ENCODE assay signal across 7 cellular contexts in genomic region chr1:233240839-233241682, GRCh38. TPM values are rescaled to one million over a fixed set of nuclear protein-coding genes. Genes with fewer than 3 reads are reported as not detected.
DNase-seq lines count a peak whose midpoint lies in the region; ATAC-seq, FAIRE-seq and TF ChIP-seq lines count a peak whose summit lies in the region.

No MANE protein-coding gene starts in this region.

- no peaks in the 10 kb centered on the region for H3K9me2 ChIP-seq in OCI-LY7 (ENCODE audit: insufficient read depth, low read length)

- FAIRE-seq in urothelium cell line (lab: Jason Lieb, UNC): no peak

- no peaks in the 10 kb centered on the region for H3K79me2 ChIP-seq in OCI-LY7 (ENCODE audit: insufficient read depth, low read depth, low read length)

- H2AFZ ChIP-seq in OCI-LY7 (ENCODE audit: low read length): no peak overlapping the region

- intact Hi-C loops in OCI-LY7 (cut with micrococcal nuclease; ENCODE audit: unreplicated experiment) (loop anchor here (5.0 kb wide), 1 partner anchor 604 kb away; no protein-coding TSS in a partner anchor), lower lobe of right lung (cut with DNase I) (no loop called here)

- ATAC-seq in lower lobe of right lung (peak; percentile 89 to 90), HG02970 (IDR thresholded peaks at IDR 0.05; ENCODE audit: low FRiP score, unreplicated experiment) (no peak)

- no peak overlapping the region for H3K4me3 ChIP-seq in H7 (ENCODE audit: insufficient read depth, low read depth, low read length)
- no peak overlapping the region for H3K4me3 ChIP-seq in OCI-LY7 (ENCODE audit: low read depth, low read length, poor library complexity, severe bottlenecking)
- no peak overlapping the region for H3K4me3 ChIP-seq in lower lobe of right lung

- no peaks in the 10 kb centered on the region for H3K9me3 ChIP-seq in OCI-LY7 (ENCODE audit: low read length)
- H3K9me3 ChIP-seq in lower lobe of right lung: no peaks in the 10 kb centered on the region

- CTCF ChIA-PET in OCI-LY7 (lab: Charles Lee; ENCODE audit: unreplicated experiment): no interaction called here

- H4K20me1 ChIP-seq in OCI-LY7 (ENCODE audit: insufficient read depth, low read length): no peaks in the 10 kb centered on the region

- no peak overlapping the region for H3K4me2 ChIP-seq in OCI-LY7 (ENCODE audit: low read length)

- TF ChIP-seq CTCF in OCI-LY7 (conservative IDR thresholded peaks at IDR 0.05; ENCODE audit: low read length) (peak; percentile 45), lower lobe of right lung (IDR thresholded peaks at IDR 0.05) (peak; percentile 83)

- no peaks in the 10 kb centered on the region for H3K27me3 ChIP-seq in H7 (ENCODE audit: control insufficient read depth, insufficient read depth, low read length)
- H3K27me3 ChIP-seq in lower lobe of right lung (ENCODE audit: low read depth): no peaks in the 10 kb centered on the region

- no TSS peak for BruUV-seq in OCI-LY7 (replicated peaks; lab: Mats Ljungman, UMichigan)

- H3K4me1 ChIP-seq in OCI-LY7 (ENCODE audit: insufficient read depth, low read length, poor library complexity, severe bottlenecking): no peaks in the 10 kb centered on the region
- H3K4me1 ChIP-seq in lower lobe of right lung: peaks cover 23% of the 10 kb centered on the region

- DNase-seq in Daoy (ENCODE audit: low read depth): peak; percentile 74
- DNase-seq in H7: peak; percentile 32
- DNase-seq in OCI-LY7 (ENCODE audit: low spot score): no peak
- peak; percentile 25 to 62 for DNase-seq in dermis microvascular lymphatic vessel endothelial cell (ENCODE audit: low read depth in 2 of 2)
- DNase-seq in lower lobe of right lung: peak; percentile 71
- peak; percentile 23 for DNase-seq in urothelium cell line (ENCODE audit: low spot score)

- POLR2A ChIA-PET in OCI-LY7 (lab: Charles Lee): no interaction called here

- H3K36me3 ChIP-seq in H7 (replicated peaks; ENCODE audit: control insufficient read depth, insufficient read depth, low read length) (peaks cover 17% of the 10 kb centered on the region), OCI-LY7 (ENCODE audit: insufficient read depth, low read length) (peaks cover 6% of the 10 kb centered on the region; the same call in 1 of the 2 replicates), lower lobe of right lung (no peaks in the 10 kb centered on the region)

- no peak overlapping the region for H3K27ac ChIP-seq in OCI-LY7 (ENCODE audit: low read depth, low read length, poor library complexity, severe bottlenecking)
- no peak overlapping the region for H3K27ac ChIP-seq in lower lobe of right lung

RNA-seq across cellular contexts. Expression of gene PCNX2, which starts 54.5 kb away (rescaled TPM):
- 9.9 and 15.0 TPM in 2 replicates for total RNA-seq in Daoy (2014; rRNA removed; shearing (Covaris generic))
- total RNA-seq in H7 (2014; rRNA removed; shearing (Covaris generic)): 43.8 and 62.7 TPM in 2 replicates
- total RNA-seq in OCI-LY7 (2014; rRNA removed; shearing (Covaris generic)): 16.4 and 17.1 TPM in 2 replicates
- total RNA-seq in OCI-LY7 (2022) (26.9 and 30.6 TPM in 2 replicates), dermis microvascular lymphatic vessel endothelial cell (0.38 and 1.4 TPM in 2 replicates), lower lobe of right lung (11.3 TPM)
